In genomic region chr1:18948913-18949688, GRCh38 we compare ENCODE assay signal across 8 cellular contexts. TPM values are rescaled to one million over a fixed set of nuclear protein-coding genes. Genes with fewer than 3 reads are reported as not detected.
DNase-seq lines count a peak whose midpoint lies in the region; ATAC-seq and TF ChIP-seq lines count a peak whose summit lies in the region.

No MANE protein-coding gene starts in this region.

- peaks cover 62% of the 10 kb centered on the region for H3K4me1 Mint-ChIP-seq in activated T-helper 17 cell treated with anti-CD3 and anti-CD28 coated beads, Interleukin-2, amount 50 U/mL, for 72 hours

- no peak for TF ChIP-seq CTCF in cardiac muscle cell (IDR thresholded peaks at IDR 0.05; ENCODE audit: low read depth, low read length)

- peak overlapping the region; percentile 98 for H3K4me3 Mint-ChIP-seq in activated T-helper 17 cell treated with anti-CD3 and anti-CD28 coated beads, Interleukin-2, amount 50 U/mL, for 72 hours

- no peaks in the 10 kb centered on the region for H3K27me3 ChIP-seq in cardiac muscle cell

- H3K4me1 ChIP-seq in cardiac muscle cell (ENCODE audit: low read depth): peaks cover 37% of the 10 kb centered on the region

- H3K9me3 Mint-ChIP-seq in activated T-helper 17 cell treated with anti-CD3 and anti-CD28 coated beads, Interleukin-2, amount 50 U/mL, for 72 hours: no peaks in the 10 kb centered on the region

- H3K4me3 ChIP-seq in cardiac muscle cell: no peak overlapping the region

- H3K9me3 ChIP-seq in cardiac muscle cell (ENCODE audit: low read depth): no peaks in the 10 kb centered on the region

- DNase-seq in GM04504 (ENCODE audit: low read depth) (peak; percentile 57), cardiac muscle cell (ENCODE audit: low read depth in 1 of 2, low spot score in 1 of 2) (peak; percentile 35 to 82), renal cortical epithelial cell (ENCODE audit: low read depth) (peak; percentile 41), globus pallidus (ENCODE audit: low spot score) (no peak), GM19238 (ENCODE audit: insufficient read length, low spot score) (no peak)
- no peak for DNase-seq in stimulated activated naive CD4-positive, alpha-beta T cell treated with Interleukin-2 at 50 U/mL for 16 hours (lab: John Stamatoyannopoulos, UW)

- peak overlapping the region; percentile 90 for H3K27ac ChIP-seq in cardiac muscle cell

- no peaks in the 10 kb centered on the region for H3K36me3 ChIP-seq in cardiac muscle cell

- no peak for ATAC-seq in activated T-helper 17 cell treated with anti-CD3 and anti-CD28 coated beads, Interleukin-2, amount 50 U/mL, for 72 hours (replicated peaks)
- no peak for ATAC-seq in GM19324 (IDR thresholded peaks at IDR 0.05; ENCODE audit: low FRiP score, unreplicated experiment)

- H3K27me3 Mint-ChIP-seq in activated T-helper 17 cell treated with anti-CD3 and anti-CD28 coated beads, Interleukin-2, amount 50 U/mL, for 72 hours: no peaks in the 10 kb centered on the region

- peaks cover 69% of the 10 kb centered on the region for H3K36me3 Mint-ChIP-seq in activated T-helper 17 cell treated with anti-CD3 and anti-CD28 coated beads, Interleukin-2, amount 50 U/mL, for 72 hours (ENCODE audit: low read depth)

- peak overlapping the region; percentile 100 for H3K27ac Mint-ChIP-seq in activated T-helper 17 cell treated with anti-CD3 and anti-CD28 coated beads, Interleukin-2, amount 50 U/mL, for 72 hours

RNA-seq across cellular contexts. Expression of gene IFFO2, which starts 7.4 kb away (rescaled TPM):
- 10 to 100 TPM; 17.0 to 38.2 TPM for total RNA-seq in activated T-helper 17 cell treated with anti-CD3 and anti-CD28 coated beads, Interleukin-2, amount 50 U/mL, for 72 hours
- total RNA-seq in cardiac muscle cell (8.0 and 18.5 TPM in 2 replicates), renal cortical epithelial cell (34.0 and 42.0 TPM in 2 replicates)
- polyA plus RNA-seq in cardiac muscle cell: 0.78 and 1.8 TPM in 2 replicates

RNA-seq across cellular contexts. Expression of gene ALDH4A1, which starts 46.7 kb away (rescaled TPM):
- total RNA-seq in activated T-helper 17 cell treated with anti-CD3 and anti-CD28 coated beads, Interleukin-2, amount 50 U/mL, for 72 hours: 1 to 10 TPM; 3.5 to 4.8 TPM
- total RNA-seq in cardiac muscle cell: 103 and 138 TPM in 2 replicates
- 122 and 126 TPM in 2 replicates for polyA plus RNA-seq in cardiac muscle cell
- 39.5 and 42.0 TPM in 2 replicates for total RNA-seq in renal cortical epithelial cell

Comparison
In these comparisons a context has a peak if more than half of its experiments do, and no peak if none do; other contexts are left out.
1. DNase-seq: peak in GM04504 (single experiment), cardiac muscle cell (2 of 2) and renal cortical epithelial cell (single experiment); none in stimulated activated naive CD4-positive, alpha-beta T cell treated with Interleukin-2 at 50 U/mL for 16 hours (single experiment), globus pallidus (single experiment) and GM19238 (single experiment).